Comparison of ENCODE assay signal across 2 cellular contexts in genomic region chr19:30097746-30098280, GRCh38.
TF ChIP-seq lines count a peak whose summit lies in the region.

No MANE protein-coding gene starts in this region.

TF ChIP-seq in GM23338, 12 proteins besides CTCF, POLR2A, EP300 and RAD21 (continued from another document):
- TF ChIP-seq ZNF462 (CRISPR knock-in tag; IDR thresholded peaks at IDR 0.05) (no peak), CREB1 (CRISPR knock-in tag; IDR thresholded peaks at IDR 0.05; ENCODE audit: low read depth) (no peak), NANOG (IDR thresholded peaks at IDR 0.05; ENCODE audit: borderline replicate concordance) (no peak), ZNF331 (CRISPR knock-in tag; IDR thresholded peaks at IDR 0.05; ENCODE audit: low read depth) (no peak), EZH2phosphoT487 (IDR thresholded peaks at IDR 0.05; ENCODE audit: unreplicated experiment) (no peak), EZH2 (IDR thresholded peaks at IDR 0.05; ENCODE audit: low read depth, unreplicated experiment) (no peak), ETS1 (IDR thresholded peaks at IDR 0.05) (no peak)
- TF ChIP-seq, protein P1, sequence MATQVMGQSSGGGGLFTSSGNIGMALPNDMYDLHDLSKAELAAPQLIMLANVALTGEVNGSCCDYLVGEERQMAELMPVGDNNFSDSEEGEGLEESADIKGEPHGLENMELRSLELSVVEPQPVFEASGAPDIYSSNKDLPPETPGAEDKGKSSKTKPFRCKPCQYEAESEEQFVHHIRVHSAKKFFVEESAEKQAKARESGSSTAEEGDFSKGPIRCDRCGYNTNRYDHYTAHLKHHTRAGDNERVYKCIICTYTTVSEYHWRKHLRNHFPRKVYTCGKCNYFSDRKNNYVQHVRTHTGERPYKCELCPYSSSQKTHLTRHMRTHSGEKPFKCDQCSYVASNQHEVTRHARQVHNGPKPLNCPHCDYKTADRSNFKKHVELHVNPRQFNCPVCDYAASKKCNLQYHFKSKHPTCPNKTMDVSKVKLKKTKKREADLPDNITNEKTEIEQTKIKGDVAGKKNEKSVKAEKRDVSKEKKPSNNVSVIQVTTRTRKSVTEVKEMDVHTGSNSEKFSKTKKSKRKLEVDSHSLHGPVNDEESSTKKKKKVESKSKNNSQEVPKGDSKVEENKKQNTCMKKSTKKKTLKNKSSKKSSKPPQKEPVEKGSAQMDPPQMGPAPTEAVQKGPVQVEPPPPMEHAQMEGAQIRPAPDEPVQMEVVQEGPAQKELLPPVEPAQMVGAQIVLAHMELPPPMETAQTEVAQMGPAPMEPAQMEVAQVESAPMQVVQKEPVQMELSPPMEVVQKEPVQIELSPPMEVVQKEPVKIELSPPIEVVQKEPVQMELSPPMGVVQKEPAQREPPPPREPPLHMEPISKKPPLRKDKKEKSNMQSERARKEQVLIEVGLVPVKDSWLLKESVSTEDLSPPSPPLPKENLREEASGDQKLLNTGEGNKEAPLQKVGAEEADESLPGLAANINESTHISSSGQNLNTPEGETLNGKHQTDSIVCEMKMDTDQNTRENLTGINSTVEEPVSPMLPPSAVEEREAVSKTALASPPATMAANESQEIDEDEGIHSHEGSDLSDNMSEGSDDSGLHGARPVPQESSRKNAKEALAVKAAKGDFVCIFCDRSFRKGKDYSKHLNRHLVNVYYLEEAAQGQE (IDR thresholded peaks at IDR 0.05; ENCODE audit: unreplicated experiment) = no peak

TF ChIP-seq in HCT116, 20 proteins besides CTCF, POLR2A, EP300 and RAD21 (continued from another document):
- TF ChIP-seq, protein P1 (IDR thresholded peaks at IDR 0.05; ENCODE audit: low read depth) = no peak
- no peak for TF ChIP-seq SIN3A (IDR thresholded peaks at IDR 0.05; ENCODE audit: low read depth)
- no peak for TF ChIP-seq SP1 (IDR thresholded peaks at IDR 0.05; ENCODE audit: low read depth)
- no peak for TF ChIP-seq SRF (IDR thresholded peaks at IDR 0.05; ENCODE audit: low read depth)
- no peak for TF ChIP-seq ZFX (IDR thresholded peaks at IDR 0.05)
- no peak for TF ChIP-seq ZNF274 (IDR thresholded peaks at IDR 0.05; ENCODE audit: low read depth, low read length)
- TF ChIP-seq EZH2phosphoT487 (IDR thresholded peaks at IDR 0.05; ENCODE audit: borderline replicate concordance) = no peak
- no peak for TF ChIP-seq TCF7L2 (IDR thresholded peaks at IDR 0.05; ENCODE audit: borderline replicate concordance, extremely low read depth, insufficient read depth, insufficient read length)
- TF ChIP-seq, protein P2, sequence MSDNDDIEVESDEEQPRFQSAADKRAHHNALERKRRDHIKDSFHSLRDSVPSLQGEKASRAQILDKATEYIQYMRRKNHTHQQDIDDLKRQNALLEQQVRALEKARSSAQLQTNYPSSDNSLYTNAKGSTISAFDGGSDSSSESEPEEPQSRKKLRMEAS (IDR thresholded peaks at IDR 0.05) = no peak
- no peak for TF ChIP-seq EGR1 (IDR thresholded peaks at IDR 0.05; ENCODE audit: low read depth)
- no peak for TF ChIP-seq FOSL1 (IDR thresholded peaks at IDR 0.05; ENCODE audit: low read depth)
- TF ChIP-seq JUND (IDR thresholded peaks at IDR 0.05) = no peak
- TF ChIP-seq ZBTB33 (IDR thresholded peaks at IDR 0.05; ENCODE audit: extremely low read depth, insufficient replicate concordance, low read length) = no peak
